In the genomic region with DNA sequence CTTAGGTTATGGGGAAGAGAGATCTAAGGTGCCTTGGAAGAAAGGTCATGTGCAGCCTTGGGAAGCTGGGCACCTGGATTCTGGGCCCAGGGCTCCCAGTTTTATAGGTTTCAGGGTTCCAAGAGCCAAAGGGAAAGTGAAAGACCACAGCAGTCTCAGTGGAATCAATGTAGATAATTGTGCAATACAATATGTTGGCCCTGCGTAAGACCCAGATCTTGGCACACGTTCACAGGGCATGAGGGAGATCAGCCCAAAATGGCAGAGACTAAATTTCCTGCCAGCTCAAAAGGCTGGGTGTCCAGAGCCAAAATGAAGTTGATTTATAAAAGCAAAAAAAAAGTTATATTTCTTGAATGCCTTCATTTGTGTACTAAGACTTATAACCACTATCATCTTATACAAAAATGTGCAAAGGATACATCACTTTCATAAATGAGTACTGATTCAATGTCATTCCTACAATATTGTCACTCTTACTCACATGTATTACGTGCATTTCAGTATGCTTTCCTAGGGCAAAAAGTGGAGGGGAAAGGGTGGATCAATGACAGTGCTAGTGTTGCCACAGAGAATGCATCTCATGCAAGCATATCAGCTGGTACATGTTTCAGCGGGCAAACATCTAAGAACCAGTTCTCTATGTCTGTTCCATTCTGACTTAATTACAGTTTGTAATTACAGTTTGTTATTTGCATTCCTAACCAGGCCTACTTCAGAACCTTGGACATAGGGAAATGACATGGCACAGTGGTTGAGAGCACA, we compare ENCODE assay signal across 1 cellular context.
TF ChIP-seq lines count a peak whose summit lies in the region.

No MANE protein-coding gene starts in this region.

TF ChIP-seq in GM23338, 12 proteins besides CTCF, POLR2A, EP300 and RAD21 (continued from another document):
- TF ChIP-seq, protein P1, sequence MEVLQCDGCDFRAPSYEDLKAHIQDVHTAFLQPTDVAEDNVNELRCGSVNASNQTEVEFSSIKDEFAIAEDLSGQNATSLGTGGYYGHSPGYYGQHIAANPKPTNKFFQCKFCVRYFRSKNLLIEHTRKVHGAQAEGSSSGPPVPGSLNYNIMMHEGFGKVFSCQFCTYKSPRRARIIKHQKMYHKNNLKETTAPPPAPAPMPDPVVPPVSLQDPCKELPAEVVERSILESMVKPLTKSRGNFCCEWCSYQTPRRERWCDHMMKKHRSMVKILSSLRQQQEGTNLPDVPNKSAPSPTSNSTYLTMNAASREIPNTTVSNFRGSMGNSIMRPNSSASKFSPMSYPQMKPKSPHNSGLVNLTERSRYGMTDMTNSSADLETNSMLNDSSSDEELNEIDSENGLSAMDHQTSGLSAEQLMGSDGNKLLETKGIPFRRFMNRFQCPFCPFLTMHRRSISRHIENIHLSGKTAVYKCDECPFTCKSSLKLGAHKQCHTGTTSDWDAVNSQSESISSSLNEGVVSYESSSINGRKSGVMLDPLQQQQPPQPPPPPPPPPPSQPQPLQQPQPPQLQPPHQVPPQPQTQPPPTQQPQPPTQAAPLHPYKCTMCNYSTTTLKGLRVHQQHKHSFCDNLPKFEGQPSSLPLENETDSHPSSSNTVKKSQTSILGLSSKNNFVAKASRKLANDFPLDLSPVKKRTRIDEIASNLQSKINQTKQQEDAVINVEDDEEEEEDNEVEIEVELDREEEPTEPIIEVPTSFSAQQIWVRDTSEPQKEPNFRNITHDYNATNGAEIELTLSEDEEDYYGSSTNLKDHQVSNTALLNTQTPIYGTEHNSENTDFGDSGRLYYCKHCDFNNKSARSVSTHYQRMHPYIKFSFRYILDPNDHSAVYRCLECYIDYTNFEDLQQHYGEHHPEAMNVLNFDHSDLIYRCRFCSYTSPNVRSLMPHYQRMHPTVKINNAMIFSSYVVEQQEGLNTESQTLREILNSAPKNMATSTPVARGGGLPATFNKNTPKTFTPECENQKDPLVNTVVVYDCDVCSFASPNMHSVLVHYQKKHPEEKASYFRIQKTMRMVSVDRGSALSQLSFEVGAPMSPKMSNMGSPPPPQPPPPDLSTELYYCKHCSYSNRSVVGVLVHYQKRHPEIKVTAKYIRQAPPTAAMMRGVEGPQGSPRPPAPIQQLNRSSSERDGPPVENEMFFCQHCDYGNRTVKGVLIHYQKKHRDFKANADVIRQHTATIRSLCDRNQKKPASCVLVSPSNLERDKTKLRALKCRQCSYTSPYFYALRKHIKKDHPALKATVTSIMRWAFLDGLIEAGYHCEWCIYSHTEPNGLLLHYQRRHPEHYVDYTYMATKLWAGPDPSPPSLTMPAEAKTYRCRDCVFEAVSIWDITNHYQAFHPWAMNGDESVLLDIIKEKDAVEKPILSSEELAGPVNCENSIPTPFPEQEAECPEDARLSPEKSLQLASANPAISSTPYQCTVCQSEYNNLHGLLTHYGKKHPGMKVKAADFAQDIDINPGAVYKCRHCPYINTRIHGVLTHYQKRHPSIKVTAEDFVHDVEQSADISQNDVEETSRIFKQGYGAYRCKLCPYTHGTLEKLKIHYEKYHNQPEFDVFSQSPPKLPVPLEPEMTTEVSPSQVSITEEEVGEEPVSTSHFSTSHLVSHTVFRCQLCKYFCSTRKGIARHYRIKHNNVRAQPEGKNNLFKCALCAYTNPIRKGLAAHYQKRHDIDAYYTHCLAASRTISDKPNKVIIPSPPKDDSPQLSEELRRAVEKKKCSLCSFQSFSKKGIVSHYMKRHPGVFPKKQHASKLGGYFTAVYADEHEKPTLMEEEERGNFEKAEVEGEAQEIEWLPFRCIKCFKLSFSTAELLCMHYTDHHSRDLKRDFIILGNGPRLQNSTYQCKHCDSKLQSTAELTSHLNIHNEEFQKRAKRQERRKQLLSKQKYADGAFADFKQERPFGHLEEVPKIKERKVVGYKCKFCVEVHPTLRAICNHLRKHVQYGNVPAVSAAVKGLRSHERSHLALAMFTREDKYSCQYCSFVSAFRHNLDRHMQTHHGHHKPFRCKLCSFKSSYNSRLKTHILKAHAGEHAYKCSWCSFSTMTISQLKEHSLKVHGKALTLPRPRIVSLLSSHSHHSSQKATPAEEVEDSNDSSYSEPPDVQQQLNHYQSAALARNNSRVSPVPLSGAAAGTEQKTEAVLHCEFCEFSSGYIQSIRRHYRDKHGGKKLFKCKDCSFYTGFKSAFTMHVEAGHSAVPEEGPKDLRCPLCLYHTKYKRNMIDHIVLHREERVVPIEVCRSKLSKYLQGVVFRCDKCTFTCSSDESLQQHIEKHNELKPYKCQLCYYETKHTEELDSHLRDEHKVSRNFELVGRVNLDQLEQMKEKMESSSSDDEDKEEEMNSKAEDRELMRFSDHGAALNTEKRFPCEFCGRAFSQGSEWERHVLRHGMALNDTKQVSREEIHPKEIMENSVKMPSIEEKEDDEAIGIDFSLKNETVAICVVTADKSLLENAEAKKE (CRISPR knock-in tag; IDR thresholded peaks at IDR 0.05): no peak
- TF ChIP-seq, protein P2, sequence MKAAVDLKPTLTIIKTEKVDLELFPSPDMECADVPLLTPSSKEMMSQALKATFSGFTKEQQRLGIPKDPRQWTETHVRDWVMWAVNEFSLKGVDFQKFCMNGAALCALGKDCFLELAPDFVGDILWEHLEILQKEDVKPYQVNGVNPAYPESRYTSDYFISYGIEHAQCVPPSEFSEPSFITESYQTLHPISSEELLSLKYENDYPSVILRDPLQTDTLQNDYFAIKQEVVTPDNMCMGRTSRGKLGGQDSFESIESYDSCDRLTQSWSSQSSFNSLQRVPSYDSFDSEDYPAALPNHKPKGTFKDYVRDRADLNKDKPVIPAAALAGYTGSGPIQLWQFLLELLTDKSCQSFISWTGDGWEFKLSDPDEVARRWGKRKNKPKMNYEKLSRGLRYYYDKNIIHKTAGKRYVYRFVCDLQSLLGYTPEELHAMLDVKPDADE (IDR thresholded peaks at IDR 0.05): no peak
- TF ChIP-seq, protein P3, sequence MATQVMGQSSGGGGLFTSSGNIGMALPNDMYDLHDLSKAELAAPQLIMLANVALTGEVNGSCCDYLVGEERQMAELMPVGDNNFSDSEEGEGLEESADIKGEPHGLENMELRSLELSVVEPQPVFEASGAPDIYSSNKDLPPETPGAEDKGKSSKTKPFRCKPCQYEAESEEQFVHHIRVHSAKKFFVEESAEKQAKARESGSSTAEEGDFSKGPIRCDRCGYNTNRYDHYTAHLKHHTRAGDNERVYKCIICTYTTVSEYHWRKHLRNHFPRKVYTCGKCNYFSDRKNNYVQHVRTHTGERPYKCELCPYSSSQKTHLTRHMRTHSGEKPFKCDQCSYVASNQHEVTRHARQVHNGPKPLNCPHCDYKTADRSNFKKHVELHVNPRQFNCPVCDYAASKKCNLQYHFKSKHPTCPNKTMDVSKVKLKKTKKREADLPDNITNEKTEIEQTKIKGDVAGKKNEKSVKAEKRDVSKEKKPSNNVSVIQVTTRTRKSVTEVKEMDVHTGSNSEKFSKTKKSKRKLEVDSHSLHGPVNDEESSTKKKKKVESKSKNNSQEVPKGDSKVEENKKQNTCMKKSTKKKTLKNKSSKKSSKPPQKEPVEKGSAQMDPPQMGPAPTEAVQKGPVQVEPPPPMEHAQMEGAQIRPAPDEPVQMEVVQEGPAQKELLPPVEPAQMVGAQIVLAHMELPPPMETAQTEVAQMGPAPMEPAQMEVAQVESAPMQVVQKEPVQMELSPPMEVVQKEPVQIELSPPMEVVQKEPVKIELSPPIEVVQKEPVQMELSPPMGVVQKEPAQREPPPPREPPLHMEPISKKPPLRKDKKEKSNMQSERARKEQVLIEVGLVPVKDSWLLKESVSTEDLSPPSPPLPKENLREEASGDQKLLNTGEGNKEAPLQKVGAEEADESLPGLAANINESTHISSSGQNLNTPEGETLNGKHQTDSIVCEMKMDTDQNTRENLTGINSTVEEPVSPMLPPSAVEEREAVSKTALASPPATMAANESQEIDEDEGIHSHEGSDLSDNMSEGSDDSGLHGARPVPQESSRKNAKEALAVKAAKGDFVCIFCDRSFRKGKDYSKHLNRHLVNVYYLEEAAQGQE (IDR thresholded peaks at IDR 0.05; ENCODE audit: unreplicated experiment): no peak
- no peak for TF ChIP-seq NANOG (IDR thresholded peaks at IDR 0.05; ENCODE audit: borderline replicate concordance)
TF ChIP-seq in GM23338: peak in this region for 0.
